ENCODE assay signal across 16 cellular contexts in genomic region chr9:94929373-94929764, GRCh38.
DNase-seq lines count a peak whose midpoint lies in the region; TF ChIP-seq lines count a peak whose summit lies in the region.
"Had no signal": no experiment of that assay in that cellular context is flagged by ENCODE, and none has a peak within 500 bp of the region (broad histone marks: within the 10 kb centered on the region; RNA-seq: fewer than 3 reads in every experiment).

No MANE protein-coding gene starts in this region.

- peaks cover 0 to 6% of the 10 kb centered on the region in 2 experiments for H3K36me3 ChIP-seq in SK-N-SH (replicated peaks in 1 of 2; ENCODE audit: control insufficient read depth in 1 of 2, insufficient read depth in 2 of 2, low read length in 1 of 2)

- H3K4me1 ChIP-seq in SK-N-SH (ENCODE audit: control insufficient read depth in 1 of 2, insufficient read depth in 2 of 2, low read depth in 1 of 2, low read length in 1 of 2), result peaks cover 7 to 49% of the 10 kb centered on the region in 2 experiments

- H3K4me3 ChIP-seq in astrocyte of the cerebellum (ENCODE audit: low read depth, low read length), result no peak overlapping the region
- H3K4me3 ChIP-seq in SK-N-SH (ENCODE audit: low read depth in 2 of 2, low read length in 1 of 2), result no peak overlapping the region; a peak in 1 of 4 replicates
- H3K4me3 ChIP-seq: tibial nerve had no signal

- H3K79me2 ChIP-seq in SK-N-SH (ENCODE audit: insufficient read depth), result peaks cover 7% of the 10 kb centered on the region; the same call in 1 of the 2 replicates

- peaks cover 2 to 11% (median 4%) of the 10 kb centered on the region in 3 donors for H3K36me3 Mint-ChIP-seq in immature natural killer cell

- no peak for TF ChIP-seq CTCF in astrocyte of the cerebellum (IDR thresholded peaks at IDR 0.05; ENCODE audit: low read depth, low read length, missing control alignments)
- no peak for TF ChIP-seq CTCF in SK-N-SH (IDR thresholded peaks at IDR 0.05)

- peaks cover 0 to under 1% of the 10 kb centered on the region in 2 donors for H3K4me1 Mint-ChIP-seq in immature natural killer cell

- H3F3A ChIP-seq in SK-N-SH (replicated peaks; ENCODE audit: insufficient read depth), result peaks cover 4% of the 10 kb centered on the region

- intact Hi-C loops in posterior vena cava (cut with DNase I), result no loop called here

- WGBS in SK-N-SH (ENCODE audit: low lambda C conversion rate), result 96% methylated on average over 10 of the region's 10 CpGs

- no peaks in the 10 kb centered on the region for H3K9me2 ChIP-seq in SK-N-SH

- no peaks in the 10 kb centered on the region for H3K27me3 ChIP-seq in SK-N-SH (ENCODE audit: insufficient read depth)
- H3K27me3 ChIP-seq: tibial nerve had no signal

- in situ Hi-C loops in astrocyte of the cerebellum (cut with HindIII; ENCODE audit: low sequenced_read_pairs), result no loop called here

- no peaks in the 10 kb centered on the region for H3K9me3 Mint-ChIP-seq in immature natural killer cell
- H3K9me3 Mint-ChIP-seq: naive thymus-derived CD8-positive, alpha-beta T cell had no signal

- no peak overlapping the region for H2AFZ ChIP-seq in SK-N-SH (ENCODE audit: low read depth)

- H4K20me1 ChIP-seq in SK-N-SH (ENCODE audit: insufficient read depth), result no peaks in the 10 kb centered on the region

- no peak overlapping the region for H3K4me2 ChIP-seq in SK-N-SH

- TF ChIP-seq EP300 in SK-N-SH (IDR thresholded peaks at IDR 0.05; ENCODE audit: borderline replicate concordance in 1 of 2, low read depth in 1 of 2, low read length in 1 of 2), result no peak; a peak in 1 of 4 replicates

- no peak for TF ChIP-seq RAD21 in SK-N-SH (IDR thresholded peaks at IDR 0.05; ENCODE audit: low read length)

- peak overlapping the region in 1 of 2 experiments; percentile 91; a peak in 1 of 4 replicates for H3K27ac ChIP-seq in SK-N-SH (ENCODE audit: low read depth in 2 of 2, low read length in 1 of 2)

- no peak overlapping the region for H3K27ac Mint-ChIP-seq in immature natural killer cell

- no peaks in the 10 kb centered on the region for H3K27me3 Mint-ChIP-seq in immature natural killer cell (ENCODE audit: low read depth in 3 of 3)
- H3K27me3 Mint-ChIP-seq: naive thymus-derived CD8-positive, alpha-beta T cell had no signal

- H3K4me3 Mint-ChIP-seq in immature natural killer cell, result no peak overlapping the region
- H3K4me3 Mint-ChIP-seq: naive thymus-derived CD8-positive, alpha-beta T cell had no signal

- no peaks in the 10 kb centered on the region for H3K9me3 ChIP-seq in SK-N-SH
- H3K9me3 ChIP-seq: tibial nerve had no signal

- no peak overlapping the region for H3K9ac ChIP-seq in SK-N-SH

- DNase-seq in A172 (ENCODE audit: low spot score) (peak; percentile 42), astrocyte of the cerebellum (ENCODE audit: low read depth) (peak; percentile 76), glomerular endothelial cell (ENCODE audit: extremely low read depth, low read depth, low spot score) (peak; percentile 91), mesenteric fat pad (ENCODE audit: low spot score) (peak; percentile 89), SK-N-SH (no peak), immature natural killer cell (no peak), NCI-H69 (lab: John Stamatoyannopoulos, UW) (no peak), posterior vena cava (ENCODE audit: low spot score) (no peak)
- DNase-seq: ACHN; activated T-cell treated with anti-CD3 and anti-CD28 coated beads for 4 hours; amniotic stem cell; KG1; naive thymus-derived CD8-positive, alpha-beta T cell; NCI-H187; NK-92 treated with Interleukin-12 subunit alpha and Interleukin-12 subunit beta, amount 100 ng/mL, for 24 hours had no signal

- POLR2A ChIA-PET in SK-N-SH (lab: Yijun Ruan, JAX), result interaction anchor here (0.6 kb wide), 1 partner anchor 10 kb away, joined by 3 read pairs; no protein-coding TSS in a partner anchor

- CTCF ChIA-PET in SK-N-SH (lab: Yijun Ruan, JAX), result interaction anchor here (1.0 kb wide), 1 partner anchor 52 kb away, joined by 3 read pairs; no protein-coding TSS in a partner anchor

TF ChIP-seq in SK-N-SH, 30 proteins besides CTCF, POLR2A, EP300 and RAD21:
- no peak for TF ChIP-seq USF1 (IDR thresholded peaks at IDR 0.05; ENCODE audit: borderline replicate concordance, low read depth)
- no peak for TF ChIP-seq ELF1 (IDR thresholded peaks at IDR 0.05)
- TF ChIP-seq IRF3 (IDR thresholded peaks at IDR 0.05; ENCODE audit: low read depth, low read length), result no peak
- no peak for TF ChIP-seq RXRA (IDR thresholded peaks at IDR 0.05; ENCODE audit: borderline replicate concordance, low read depth)
- no peak for TF ChIP-seq JUND (IDR thresholded peaks at IDR 0.05)
- TF ChIP-seq CHD2 (IDR thresholded peaks at IDR 0.05; ENCODE audit: low read length, partially characterized antibody), result no peak
- TF ChIP-seq USF2 (IDR thresholded peaks at IDR 0.05; ENCODE audit: borderline replicate concordance, low read depth, low read length), result no peak
- no peak for TF ChIP-seq SMC3 (IDR thresholded peaks at IDR 0.05; ENCODE audit: low read depth, low read length)
- no peak for TF ChIP-seq NFIC (IDR thresholded peaks at IDR 0.05; ENCODE audit: borderline replicate concordance)
- TF ChIP-seq MXI1 (IDR thresholded peaks at IDR 0.05; ENCODE audit: low read depth, low read length), result no peak
- TF ChIP-seq MEF2A (IDR thresholded peaks at IDR 0.05; ENCODE audit: borderline replicate concordance, low read depth), result no peak
- no peak for TF ChIP-seq GABPA (IDR thresholded peaks at IDR 0.05; ENCODE audit: low read depth)
- no peak for TF ChIP-seq FOXJ3 (CRISPR knock-in tag; IDR thresholded peaks at IDR 0.05)
- no peak for TF ChIP-seq FOXM1 (IDR thresholded peaks at IDR 0.05; ENCODE audit: low read depth)
- TF ChIP-seq RFX5 (IDR thresholded peaks at IDR 0.05; ENCODE audit: low read length), result no peak
- TF ChIP-seq RCOR1 (IDR thresholded peaks at IDR 0.05; ENCODE audit: low read length), result no peak
- TF ChIP-seq TAF1 (IDR thresholded peaks at IDR 0.05; ENCODE audit: borderline replicate concordance, low read depth, low read length), result no peak
- TF ChIP-seq EZH2phosphoT487 (IDR thresholded peaks at IDR 0.05; ENCODE audit: borderline replicate concordance, low read depth), result no peak
- TF ChIP-seq TCF12 (IDR thresholded peaks at IDR 0.05), result no peak
- no peak for TF ChIP-seq ZBTB33 (IDR thresholded peaks at IDR 0.05; ENCODE audit: borderline replicate concordance, low read depth)

Comparison
In these comparisons a context has a peak if more than half of its experiments do, and no peak if none do; other contexts are left out.
1. DNase-seq: peak in A172 (single experiment), astrocyte of the cerebellum (single experiment), glomerular endothelial cell (single experiment) and mesenteric fat pad (single experiment); none in SK-N-SH (single experiment), immature natural killer cell (0 of 3), NCI-H69 (single experiment) and posterior vena cava (single experiment).